11 cellular contexts compared by ENCODE assay signal in the genomic region with DNA sequence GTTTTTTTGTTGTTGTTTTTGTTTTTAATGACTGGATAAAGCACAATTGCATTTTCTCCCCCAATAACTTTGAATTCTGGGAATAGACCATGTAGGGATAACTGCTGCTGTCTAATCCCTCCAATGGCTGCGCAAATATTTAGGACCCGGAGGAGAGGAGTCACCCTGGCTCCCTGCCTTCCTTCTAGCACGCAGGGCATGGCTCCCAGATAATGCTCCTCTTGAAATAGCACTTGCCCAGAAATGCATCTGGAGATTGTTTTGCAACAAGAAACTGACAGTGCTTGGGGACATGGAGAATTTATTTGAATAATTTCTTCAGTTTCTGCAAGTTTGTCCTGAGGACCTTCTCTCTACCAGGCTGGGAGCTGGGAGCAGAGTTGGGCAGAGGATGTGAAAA.
DNase-seq lines count a peak whose midpoint lies in the region; ATAC-seq and TF ChIP-seq lines count a peak whose summit lies in the region.
"Had no signal": no experiment of that assay in that cellular context is flagged by ENCODE, and none has a peak within 500 bp of the region (broad histone marks: within the 10 kb centered on the region; RNA-seq: fewer than 3 reads in every experiment).

No MANE protein-coding gene starts in this region.

- peak overlapping the region; percentile 6 for H3K4me2 ChIP-seq in parathyroid adenoma (ENCODE audit: low read length)

- POLR2A ChIA-PET in AG04450 (lab: Yijun Ruan, JAX), result no interaction called here

- intact Hi-C loops in Right ventricle myocardium superior (cut with DNase I), result loop anchor here (5.0 kb wide), 1 partner anchor 42 kb away; no protein-coding TSS in a partner anchor

- H3K9ac ChIP-seq in parathyroid adenoma, result no peak overlapping the region

- no peaks in the 10 kb centered on the region; the same call in 1 of the 2 replicates for H3K9me3 ChIP-seq in AG04450 (ENCODE audit: control insufficient read depth, insufficient read depth, low read length)
- H3K9me3 ChIP-seq in parathyroid adenoma (ENCODE audit: control insufficient read depth, low read length), result no peaks in the 10 kb centered on the region
- H3K9me3 ChIP-seq: BE2C had no signal

- no peaks in the 10 kb centered on the region for H3K36me3 ChIP-seq in parathyroid adenoma (ENCODE audit: control insufficient read depth, insufficient read depth, low read length)
- H3K36me3 ChIP-seq: BE2C had no signal

- H3K4me1 ChIP-seq in parathyroid adenoma, result peaks cover 5% of the 10 kb centered on the region

- TF ChIP-seq CTCF in AG04450 (IDR thresholded peaks at IDR 0.05; ENCODE audit: low read depth, low read length) (no peak), parathyroid adenoma (IDR thresholded peaks at IDR 0.05) (no peak)

- H3K4me3 ChIP-seq in AG04450 (ENCODE audit: low read depth, low read length), result no peak overlapping the region
- H3K4me3 ChIP-seq in parathyroid adenoma (ENCODE audit: low read depth, low read length), result no peak overlapping the region

- CTCF ChIA-PET in AG04450 (lab: Charles Lee), result no interaction called here

- no peak for DNase-seq in AG04450 (ENCODE audit: low read depth, low spot score)
- peak; percentile 45 for DNase-seq in amniotic epithelial cell (ENCODE audit: low read depth)
- peak; percentile 84 for DNase-seq in Right ventricle myocardium superior
- DNase-seq in NOMO-1 (lab: John Stamatoyannopoulos, UW; ENCODE audit: unreplicated experiment in 2 of 2), result no peak
- DNase-seq in NCI-H2107 treated with DMSO at 0.1 percent for 48 hours (lab: John Stamatoyannopoulos, UW; ENCODE audit: unreplicated experiment), result no peak
- DNase-seq in NCI-H128 (lab: John Stamatoyannopoulos, UW; ENCODE audit: unreplicated experiment), result no peak
- DNase-seq in NCI-H526 treated with DMSO at 0.1 percent for 48 hours (lab: John Stamatoyannopoulos, UW), result no peak
- DNase-seq: NCI-H1105 treated with DMSO at 0.1 percent for 48 hours; stimulated activated CD4-positive, alpha-beta T cell treated with anti-CD3 and anti-CD28 coated beads, Interleukin-4, amount 100 ng/mL, for 1 hour had no signal

- H2AFZ ChIP-seq in parathyroid adenoma, result no peak overlapping the region

- H3K27me3 ChIP-seq in AG04450 (ENCODE audit: control insufficient read depth, insufficient read depth, low read length) (no peaks in the 10 kb centered on the region), parathyroid adenoma (ENCODE audit: control insufficient read depth, insufficient read depth, low read length) (no peaks in the 10 kb centered on the region)
- H3K27me3 ChIP-seq: BE2C had no signal

- H3K27ac ChIP-seq in AG04450 (ENCODE audit: low read depth, low read length) (peak overlapping the region; percentile 77), parathyroid adenoma (peak overlapping the region; percentile 60)

- ATAC-seq in Right ventricle myocardium superior (ENCODE audit: poor library complexity), result peak; percentile 87

- H3K79me2 ChIP-seq in parathyroid adenoma, result no peaks in the 10 kb centered on the region

Comparison
In these comparisons a context has a peak if more than half of its experiments do, and no peak if none do; other contexts are left out.
1. DNase-seq: peak in amniotic epithelial cell (single experiment) and Right ventricle myocardium superior (single experiment); none in AG04450 (single experiment), NOMO-1 (0 of 2), NCI-H2107 treated with DMSO at 0.1 percent for 48 hours (single experiment), NCI-H128 (single experiment) and NCI-H526 treated with DMSO at 0.1 percent for 48 hours (single experiment).